22 cellular contexts compared by ENCODE assay signal in genomic region chr4:40681600-40682297, GRCh38. TPM values are rescaled to one million over a fixed set of nuclear protein-coding genes. Genes with fewer than 3 reads are reported as not detected.
A peak's percentile ranks its signal among the peaks of the same experiment; 100 is the strongest.
DNase-seq lines count a peak whose midpoint lies in the region; ATAC-seq, FAIRE-seq and TF ChIP-seq lines count a peak whose summit lies in the region.
"Had no signal": no experiment of that assay in that cellular context is flagged by ENCODE, and none has a peak within 500 bp of the region (broad histone marks: within the 10 kb centered on the region; RNA-seq: fewer than 3 reads in every experiment).

No MANE protein-coding gene starts in this region.

- H2AFZ ChIP-seq in mammary epithelial cell (ENCODE audit: low read depth, low read length) (peak overlapping the region; percentile 42), neural progenitor cell (replicated peaks) (no peak overlapping the region)

- FAIRE-seq in G401.6 (lab: Jason Lieb, UNC) = peak; percentile 13
- FAIRE-seq: A549, GM12892 had no signal

- intact Hi-C loops in mammary epithelial cell (cut with micrococcal nuclease) = no loop called here
- intact Hi-C loops in psoas muscle (cut with DNase I) = no loop called here

- H3K4me3 ChIP-seq in mammary epithelial cell (replicated peaks in 1 of 3; ENCODE audit: insufficient read depth in 1 of 3, low read depth in 2 of 3, low read length in 3 of 3) (no peak overlapping the region), neural progenitor cell (no peak overlapping the region), psoas muscle (no peak overlapping the region)
- H3K4me3 ChIP-seq: A549, MG63, SK-N-MC had no signal

- TF ChIP-seq CTCF in mammary epithelial cell (conservative IDR thresholded peaks at IDR 0.05 in 1 of 2, IDR thresholded peaks at IDR 0.05 in 1 of 2; ENCODE audit: extremely low read depth in 1 of 2, insufficient read depth in 1 of 2, low read depth in 1 of 2, low read length in 2 of 2) (no peak), neural progenitor cell (IDR thresholded peaks at IDR 0.05) (no peak), mesothelial cell of epicardium (IDR thresholded peaks at IDR 0.05; ENCODE audit: unreplicated experiment) (no peak), psoas muscle (IDR thresholded peaks at IDR 0.05) (no peak)

- 70% methylated on average over 7 of the region's 7 CpGs for WGBS in mammary epithelial cell (ENCODE audit: low coverage, missing lambda C conversion rate)
- 52 to 58% (median 56%) methylated on average over 7 of the region's 7 CpGs for WGBS in psoas muscle, 3 donors

- H4K20me1 ChIP-seq in mammary epithelial cell (ENCODE audit: insufficient read depth, low read length) (no peaks in the 10 kb centered on the region), neural progenitor cell (ENCODE audit: low read depth) (no peaks in the 10 kb centered on the region)

- H3K27me3 ChIP-seq in mammary epithelial cell (ENCODE audit: insufficient read depth, low read length) (no peaks in the 10 kb centered on the region), neural progenitor cell (no peaks in the 10 kb centered on the region), psoas muscle (ENCODE audit: insufficient read depth in 3 of 3, low read length in 2 of 3) (no peaks in the 10 kb centered on the region)
- H3K27me3 ChIP-seq: MG63 had no signal

- H3K27ac ChIP-seq in mammary epithelial cell (ENCODE audit: insufficient read depth, low read depth, low read length) = no peak overlapping the region
- no peak overlapping the region for H3K27ac ChIP-seq in neural progenitor cell
- H3K27ac ChIP-seq in psoas muscle = no peak overlapping the region
- H3K27ac ChIP-seq: KMS-11, SK-N-MC had no signal

- H3K27ac Mint-ChIP-seq in neural progenitor cell (no peak overlapping the region), mesothelial cell of epicardium (no peak overlapping the region)

- dilution Hi-C loops in mammary epithelial cell (cut with HindIII; ENCODE audit: low sequenced_read_pairs) = no loop called here

- H3K27me3 Mint-ChIP-seq in neural progenitor cell (ENCODE audit: insufficient read depth, low read depth) (no peaks in the 10 kb centered on the region), mesothelial cell of epicardium (ENCODE audit: low read depth) (no peaks in the 10 kb centered on the region)

- H3K36me3 Mint-ChIP-seq in neural progenitor cell (no peaks in the 10 kb centered on the region), mesothelial cell of epicardium (no peaks in the 10 kb centered on the region)

- H3K4me3 Mint-ChIP-seq in neural progenitor cell (no peak overlapping the region), mesothelial cell of epicardium (no peak overlapping the region)

- ATAC-seq in GM18517 (IDR thresholded peaks at IDR 0.05; ENCODE audit: unreplicated experiment) (no peak), psoas muscle (no peak)
- ATAC-seq: A549, Panc1, Right ventricle myocardium inferior had no signal

- peak; percentile 5 for DNase-seq in NCI-H2227 (lab: John Stamatoyannopoulos, UW; ENCODE audit: unreplicated experiment)
- DNase-seq in NCI-H2227 treated with DMSO at 0.1 percent for 48 hours (lab: John Stamatoyannopoulos, UW) = no peak
- DNase-seq in mammary epithelial cell = no peak
- DNase-seq in neural progenitor cell (ENCODE audit: low spot score) = peak; percentile 50
- DNase-seq in mesothelial cell of epicardium (ENCODE audit: low spot score in 2 of 2, unreplicated experiment in 2 of 2) = no peak
- DNase-seq in psoas muscle = no peak
- DNase-seq: AML-193, DMS79, GDM1, GOT3, MG63, NCI-H1105 treated with DMSO at 0.1 percent for 48 hours, NCI-H2029 treated with DMSO at 0.1 percent for 48 hours, NCI-H774 had no signal

- H3F3A ChIP-seq in neural progenitor cell (ENCODE audit: low read depth) = peaks cover 12% of the 10 kb centered on the region

- in situ Hi-C loops in mammary epithelial cell (cut with MboI; ENCODE audit: low sequenced_read_pairs in 2 of 2) = no loop called here

- H3K4me1 Mint-ChIP-seq in neural progenitor cell (peaks cover 14% of the 10 kb centered on the region), mesothelial cell of epicardium (no peaks in the 10 kb centered on the region)

- no TSS peak for BruUV-seq in mammary epithelial cell (replicated peaks; lab: Mats Ljungman, UMichigan)

- H3K4me2 ChIP-seq in mammary epithelial cell (ENCODE audit: insufficient read depth, low read depth, low read length) = no peak overlapping the region
- H3K4me2 ChIP-seq in neural progenitor cell = peak overlapping the region; percentile 63
- H3K4me2 ChIP-seq: A549, KMS-11 had no signal

- H3K9me3 ChIP-seq in mammary epithelial cell (replicated peaks; ENCODE audit: insufficient read depth, low read length) = no peaks in the 10 kb centered on the region
- H3K9me3 ChIP-seq in neural progenitor cell (ENCODE audit: low read depth) = no peaks in the 10 kb centered on the region
- no peaks in the 10 kb centered on the region for H3K9me3 ChIP-seq in psoas muscle
- H3K9me3 ChIP-seq: A549, MG63 had no signal

- H3K36me3 ChIP-seq in mammary epithelial cell (ENCODE audit: insufficient read depth, low read length) (no peaks in the 10 kb centered on the region), neural progenitor cell (no peaks in the 10 kb centered on the region), psoas muscle (ENCODE audit: insufficient read depth in 1 of 2, low read depth in 1 of 2) (no peaks in the 10 kb centered on the region)
- H3K36me3 ChIP-seq: MG63 had no signal

- no peaks in the 10 kb centered on the region for H3K9me3 Mint-ChIP-seq in neural progenitor cell
- no peaks in the 10 kb centered on the region for H3K9me3 Mint-ChIP-seq in mesothelial cell of epicardium

- no peaks in the 10 kb centered on the region for H3K79me2 ChIP-seq in mammary epithelial cell (ENCODE audit: insufficient read depth, low read length)
- H3K79me2 ChIP-seq in neural progenitor cell (ENCODE audit: low read depth) = no peaks in the 10 kb centered on the region

- CTCF ChIA-PET in mammary epithelial cell (lab: Charles Lee; ENCODE audit: low non-redundant PET) = no interaction called here

- no peak overlapping the region for H3K9ac ChIP-seq in mammary epithelial cell (ENCODE audit: insufficient read depth, low read length)
- no peak overlapping the region for H3K9ac ChIP-seq in neural progenitor cell
- H3K9ac ChIP-seq: KMS-11 had no signal

- H3K4me1 ChIP-seq in mammary epithelial cell (ENCODE audit: insufficient read depth, low read length) = no peaks in the 10 kb centered on the region
- H3K4me1 ChIP-seq in neural progenitor cell = peaks cover 17% of the 10 kb centered on the region
- no peaks in the 10 kb centered on the region for H3K4me1 ChIP-seq in psoas muscle

RNA-seq across cellular contexts. Expression of gene RBM47, which starts 52.1 kb away (rescaled TPM):
- total RNA-seq in mammary epithelial cell (1 to 10 TPM in 1 of 2 donors, under 1 TPM in 1; 0.45 to 3.0 TPM), neural progenitor cell (ENCODE audit: low replicate concordance) (2.9 and 6.1 TPM in 2 replicates), mesothelial cell of epicardium (37.8 to 41.5 TPM (median 41.0 TPM) in 3 replicates), psoas muscle (1 to 10 TPM; 1.2 to 2.3 (median 2.1) TPM)
- polyA plus RNA-seq in mammary epithelial cell (1.7 TPM), psoas muscle (under 1 TPM; 0.17 to 0.31 (median 0.30) TPM)
- polyA minus RNA-seq in mammary epithelial cell = 1.1 TPM

Comparison
In these comparisons a context has a peak if more than half of its experiments do, and no peak if none do; other contexts are left out.
1. DNase-seq: peak in NCI-H2227 (single experiment) and neural progenitor cell (single experiment); none in NCI-H2227 treated with DMSO at 0.1 percent for 48 hours (single experiment), mammary epithelial cell (single experiment), mesothelial cell of epicardium (0 of 2) and psoas muscle (0 of 2).